1 cellular context compared by ENCODE assay signal in genomic region chr2:63790491-63790890, GRCh38.
TF ChIP-seq lines count a peak whose summit lies in the region.

No MANE protein-coding gene starts in this region.

TF ChIP-seq in K562, 482 proteins besides CTCF, POLR2A, EP300 and RAD21 (continued from another document):
- TF ChIP-seq, protein P1, sequence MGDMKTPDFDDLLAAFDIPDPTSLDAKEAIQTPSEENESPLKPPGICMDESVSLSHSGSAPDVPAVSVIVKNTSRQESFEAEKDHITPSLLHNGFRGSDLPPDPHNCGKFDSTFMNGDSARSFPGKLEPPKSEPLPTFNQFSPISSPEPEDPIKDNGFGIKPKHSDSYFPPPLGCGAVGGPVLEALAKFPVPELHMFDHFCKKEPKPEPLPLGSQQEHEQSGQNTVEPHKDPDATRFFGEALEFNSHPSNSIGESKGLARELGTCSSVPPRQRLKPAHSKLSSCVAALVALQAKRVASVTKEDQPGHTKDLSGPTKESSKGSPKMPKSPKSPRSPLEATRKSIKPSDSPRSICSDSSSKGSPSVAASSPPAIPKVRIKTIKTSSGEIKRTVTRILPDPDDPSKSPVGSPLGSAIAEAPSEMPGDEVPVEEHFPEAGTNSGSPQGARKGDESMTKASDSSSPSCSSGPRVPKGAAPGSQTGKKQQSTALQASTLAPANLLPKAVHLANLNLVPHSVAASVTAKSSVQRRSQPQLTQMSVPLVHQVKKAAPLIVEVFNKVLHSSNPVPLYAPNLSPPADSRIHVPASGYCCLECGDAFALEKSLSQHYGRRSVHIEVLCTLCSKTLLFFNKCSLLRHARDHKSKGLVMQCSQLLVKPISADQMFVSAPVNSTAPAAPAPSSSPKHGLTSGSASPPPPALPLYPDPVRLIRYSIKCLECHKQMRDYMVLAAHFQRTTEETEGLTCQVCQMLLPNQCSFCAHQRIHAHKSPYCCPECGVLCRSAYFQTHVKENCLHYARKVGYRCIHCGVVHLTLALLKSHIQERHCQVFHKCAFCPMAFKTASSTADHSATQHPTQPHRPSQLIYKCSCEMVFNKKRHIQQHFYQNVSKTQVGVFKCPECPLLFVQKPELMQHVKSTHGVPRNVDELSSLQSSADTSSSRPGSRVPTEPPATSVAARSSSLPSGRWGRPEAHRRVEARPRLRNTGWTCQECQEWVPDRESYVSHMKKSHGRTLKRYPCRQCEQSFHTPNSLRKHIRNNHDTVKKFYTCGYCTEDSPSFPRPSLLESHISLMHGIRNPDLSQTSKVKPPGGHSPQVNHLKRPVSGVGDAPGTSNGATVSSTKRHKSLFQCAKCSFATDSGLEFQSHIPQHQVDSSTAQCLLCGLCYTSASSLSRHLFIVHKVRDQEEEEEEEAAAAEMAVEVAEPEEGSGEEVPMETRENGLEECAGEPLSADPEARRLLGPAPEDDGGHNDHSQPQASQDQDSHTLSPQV (IDR thresholded peaks at IDR 0.05), result no peak
- TF ChIP-seq ATF3 (IDR thresholded peaks at IDR 0.05) (peak; percentile 21; the same call in 1 of the 2 replicates), ATF3 (CRISPR knock-in tag; conservative IDR thresholded peaks at IDR 0.05) (no peak)
TF ChIP-seq in K562: peak in this region for 1.
